Comparison of ENCODE assay signal across 13 cellular contexts in genomic region chr2:184004289-184004944, GRCh38.
DNase-seq lines count a peak whose midpoint lies in the region; ATAC-seq lines count a peak whose summit lies in the region.
"Had no signal": no experiment of that assay in that cellular context is flagged by ENCODE, and none has a peak within 500 bp of the region (broad histone marks: within the 10 kb centered on the region; RNA-seq: fewer than 3 reads in every experiment).

No MANE protein-coding gene starts in this region.

- H3K4me3 ChIP-seq in HAP-1 = no peak overlapping the region

- no peaks in the 10 kb centered on the region for H3K27me3 ChIP-seq in HAP-1 (ENCODE audit: low read depth)

- H3K36me3 ChIP-seq in HAP-1 (replicated peaks) = no peaks in the 10 kb centered on the region

- peak; percentile 97 for ATAC-seq in GM18508 (IDR thresholded peaks at IDR 0.05; ENCODE audit: insufficient read depth, unreplicated experiment)
- ATAC-seq in GM21526 (IDR thresholded peaks at IDR 0.05; ENCODE audit: low FRiP score, unreplicated experiment) = peak; percentile 83
- ATAC-seq in HG03342 (IDR thresholded peaks at IDR 0.05; ENCODE audit: unreplicated experiment) = peak; percentile 87

- DNase-seq in dedifferentiated amniotic fluid mesenchymal stem cell (ENCODE audit: extremely low spot score) (peak; percentile 22), KG1 (lab: John Stamatoyannopoulos, UW) (no peak), HAP-1 (ENCODE audit: low spot score in 2 of 2) (no peak), NCI-H1092 treated with DMSO at 0.1 percent for 48 hours (lab: John Stamatoyannopoulos, UW) (no peak), kidney tubule cell (ENCODE audit: low spot score) (no peak)
- DNase-seq: activated CD4-positive, alpha-beta T cell treated with anti-CD3 and anti-CD28 coated beads, Interleukin-2, amount 50 U/mL, for 48 hours; Calu3; endodermal cell; left cardiac atrium; stimulated activated CD4-positive, alpha-beta T cell treated with anti-CD3 and anti-CD28 coated beads, Interleukin-4, amount 100 ng/mL, for 24 hours had no signal

- in situ Hi-C loops in HAP-1 (cut with MboI; ENCODE audit: low sequenced_read_pairs) = no loop called here

- H3K4me1 ChIP-seq in HAP-1 = no peaks in the 10 kb centered on the region; the same call in 1 of the 2 replicates

- no peaks in the 10 kb centered on the region for H3K9me3 ChIP-seq in HAP-1
